In genomic region chrX:69538321-69538876, GRCh38 we compare ENCODE assay signal across 2 cellular contexts.
TF ChIP-seq lines count a peak whose summit lies in the region.

No MANE protein-coding gene starts in this region.

TF ChIP-seq in HEK293, 187 proteins besides CTCF, POLR2A, EP300 and RAD21 (continued from another document):
- TF ChIP-seq ZBTB8A (tag by site-specific recombination; IDR thresholded peaks at IDR 0.05) (peak; percentile 48), ZNF341 (tag by site-specific recombination; IDR thresholded peaks at IDR 0.05; ENCODE audit: low read depth) (no peak), ZBTB7A (tag by site-specific recombination; IDR thresholded peaks at IDR 0.05; ENCODE audit: low read depth) (no peak), ZNF76 (tag by site-specific recombination; IDR thresholded peaks at IDR 0.05; ENCODE audit: borderline replicate concordance, low read depth) (no peak), ZNF211 (tag by site-specific recombination; IDR thresholded peaks at IDR 0.05; ENCODE audit: low read depth) (no peak), ZNF398 (tag by site-specific recombination; IDR thresholded peaks at IDR 0.05) (no peak), YY2 (tag by site-specific recombination; IDR thresholded peaks at IDR 0.05) (no peak), ZNF23 (tag by site-specific recombination; IDR thresholded peaks at IDR 0.05; ENCODE audit: borderline replicate concordance) (no peak), ZNF394 (tag by site-specific recombination; IDR thresholded peaks at IDR 0.05; ENCODE audit: borderline replicate concordance) (no peak), ZFHX2 (tag by site-specific recombination; conservative IDR thresholded peaks at IDR 0.05) (peak; percentile 34; the same call in 1 of the 2 replicates), ZNF473 (tag by site-specific recombination; IDR thresholded peaks at IDR 0.05) (no peak), ZNF513 (tag by site-specific recombination; IDR thresholded peaks at IDR 0.05) (no peak), ZNF223 (tag by site-specific recombination; IDR thresholded peaks at IDR 0.05) (no peak), HOXA7 (CRISPR knock-in tag; IDR thresholded peaks at IDR 0.05; ENCODE audit: borderline replicate concordance) (no peak), ZNF266 (tag by site-specific recombination; IDR thresholded peaks at IDR 0.05; ENCODE audit: low read depth) (no peak), ZXDB (tag by site-specific recombination; IDR thresholded peaks at IDR 0.05) (no peak), ZNF146 (tag by site-specific recombination; IDR thresholded peaks at IDR 0.05) (no peak), ZNF561 (tag by site-specific recombination; IDR thresholded peaks at IDR 0.05; ENCODE audit: borderline replicate concordance) (peak; percentile 58; the same call in 1 of the 2 replicates), ZSCAN30 (tag by site-specific recombination; IDR thresholded peaks at IDR 0.05) (0 out of 2 replicates have a peak, but pooled peaks have one; percentile 30), ZNF777 (tag by site-specific recombination; IDR thresholded peaks at IDR 0.05; ENCODE audit: borderline replicate concordance) (0 out of 2 replicates have a peak, but pooled peaks have one; percentile 14), YY1 (tag by site-specific recombination; IDR thresholded peaks at IDR 0.05) (no peak), ZNF843 (tag by site-specific recombination; IDR thresholded peaks at IDR 0.05) (no peak), ZBTB48 (tag by site-specific recombination; IDR thresholded peaks at IDR 0.05) (peak; percentile 86), GLIS2 (tag by site-specific recombination; IDR thresholded peaks at IDR 0.05) (no peak)
- TF ChIP-seq, protein P1, sequence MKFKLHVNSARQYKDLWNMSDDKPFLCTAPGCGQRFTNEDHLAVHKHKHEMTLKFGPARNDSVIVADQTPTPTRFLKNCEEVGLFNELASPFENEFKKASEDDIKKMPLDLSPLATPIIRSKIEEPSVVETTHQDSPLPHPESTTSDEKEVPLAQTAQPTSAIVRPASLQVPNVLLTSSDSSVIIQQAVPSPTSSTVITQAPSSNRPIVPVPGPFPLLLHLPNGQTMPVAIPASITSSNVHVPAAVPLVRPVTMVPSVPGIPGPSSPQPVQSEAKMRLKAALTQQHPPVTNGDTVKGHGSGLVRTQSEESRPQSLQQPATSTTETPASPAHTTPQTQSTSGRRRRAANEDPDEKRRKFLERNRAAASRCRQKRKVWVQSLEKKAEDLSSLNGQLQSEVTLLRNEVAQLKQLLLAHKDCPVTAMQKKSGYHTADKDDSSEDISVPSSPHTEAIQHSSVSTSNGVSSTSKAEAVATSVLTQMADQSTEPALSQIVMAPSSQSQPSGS (tag by site-specific recombination; IDR thresholded peaks at IDR 0.05; ENCODE audit: low read depth): no peak
- TF ChIP-seq, protein P2, sequence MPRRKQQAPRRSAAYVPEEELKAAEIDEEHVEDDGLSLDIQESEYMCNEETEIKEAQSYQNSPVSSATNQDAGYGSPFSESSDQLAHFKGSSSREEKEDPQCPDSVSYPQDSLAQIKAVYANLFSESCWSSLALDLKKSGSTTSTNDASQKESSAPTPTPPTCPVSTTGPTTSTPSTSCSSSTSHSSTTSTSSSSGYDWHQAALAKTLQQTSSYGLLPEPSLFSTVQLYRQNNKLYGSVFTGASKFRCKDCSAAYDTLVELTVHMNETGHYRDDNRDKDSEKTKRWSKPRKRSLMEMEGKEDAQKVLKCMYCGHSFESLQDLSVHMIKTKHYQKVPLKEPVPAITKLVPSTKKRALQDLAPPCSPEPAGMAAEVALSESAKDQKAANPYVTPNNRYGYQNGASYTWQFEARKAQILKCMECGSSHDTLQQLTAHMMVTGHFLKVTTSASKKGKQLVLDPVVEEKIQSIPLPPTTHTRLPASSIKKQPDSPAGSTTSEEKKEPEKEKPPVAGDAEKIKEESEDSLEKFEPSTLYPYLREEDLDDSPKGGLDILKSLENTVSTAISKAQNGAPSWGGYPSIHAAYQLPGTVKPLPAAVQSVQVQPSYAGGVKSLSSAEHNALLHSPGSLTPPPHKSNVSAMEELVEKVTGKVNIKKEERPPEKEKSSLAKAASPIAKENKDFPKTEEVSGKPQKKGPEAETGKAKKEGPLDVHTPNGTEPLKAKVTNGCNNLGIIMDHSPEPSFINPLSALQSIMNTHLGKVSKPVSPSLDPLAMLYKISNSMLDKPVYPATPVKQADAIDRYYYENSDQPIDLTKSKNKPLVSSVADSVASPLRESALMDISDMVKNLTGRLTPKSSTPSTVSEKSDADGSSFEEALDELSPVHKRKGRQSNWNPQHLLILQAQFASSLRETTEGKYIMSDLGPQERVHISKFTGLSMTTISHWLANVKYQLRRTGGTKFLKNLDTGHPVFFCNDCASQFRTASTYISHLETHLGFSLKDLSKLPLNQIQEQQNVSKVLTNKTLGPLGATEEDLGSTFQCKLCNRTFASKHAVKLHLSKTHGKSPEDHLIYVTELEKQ (tag by site-specific recombination; IDR thresholded peaks at IDR 0.05; ENCODE audit: borderline replicate concordance): no peak

TF ChIP-seq in H1, 55 proteins besides CTCF, POLR2A, EP300 and RAD21 (continued from another document):
- peak; percentile 57; the same call in 1 of the 2 replicates for TF ChIP-seq BACH1 (IDR thresholded peaks at IDR 0.05; ENCODE audit: low read length)
